In the genomic region with DNA sequence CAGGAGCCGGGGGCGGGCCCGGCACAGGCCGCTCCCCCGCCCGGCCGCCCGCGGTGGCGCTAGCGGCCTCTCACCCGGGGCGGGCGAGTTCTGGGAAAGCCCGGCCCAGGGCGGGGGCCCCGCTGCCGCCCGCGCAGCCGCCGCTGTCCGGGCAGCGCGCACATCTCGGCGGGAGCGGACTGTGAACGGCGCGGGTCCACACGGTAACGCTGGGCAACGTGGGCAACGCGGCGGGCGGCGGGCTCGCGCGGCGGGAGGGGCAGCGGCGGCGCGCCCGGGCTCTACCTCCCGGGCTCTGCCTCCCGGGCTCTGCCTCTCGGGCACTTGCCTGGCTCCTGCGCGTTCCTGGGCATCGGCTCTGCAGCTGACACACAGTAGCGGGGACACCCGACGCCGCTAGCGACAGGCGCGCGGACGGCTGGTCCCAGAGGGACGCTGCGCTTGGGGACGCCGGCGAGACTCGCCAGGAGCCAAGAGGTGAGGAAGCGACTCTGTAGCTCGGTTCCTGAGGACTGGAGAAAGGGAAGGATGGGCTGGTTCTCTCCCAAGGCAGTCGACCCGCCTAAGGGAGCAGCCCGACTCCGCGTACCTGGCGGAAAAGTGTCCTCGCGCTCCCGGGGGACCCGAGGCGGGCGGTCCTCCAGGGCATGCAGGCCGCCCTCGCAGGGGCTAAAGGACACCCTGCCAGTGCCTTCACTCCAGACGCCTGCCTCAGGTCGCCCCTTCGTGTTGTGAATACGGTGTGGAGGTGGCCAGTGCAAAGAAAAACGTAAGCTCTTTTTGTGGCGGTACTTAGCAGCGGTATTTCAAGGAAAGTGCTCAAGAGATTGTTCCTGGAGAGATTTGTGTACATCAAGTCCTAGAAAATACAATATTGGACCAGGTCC, we compare ENCODE assay signal across 8 cellular contexts. TPM values are rescaled to one million over a fixed set of nuclear protein-coding genes. Genes with fewer than 3 reads are reported as not detected.
DNase-seq lines count a peak whose midpoint lies in the region; ATAC-seq and TF ChIP-seq lines count a peak whose summit lies in the region.

TSS of gene PLCE1 (plus strand) at position 150 of the 887 bp plus-strand sequence. CDS start 37,116 bp downstream, outside the sequence.

- H3K36me3 ChIP-seq in endodermal cell (ENCODE audit: control insufficient read depth, insufficient read depth, low read length) (peaks cover 8% of the 10 kb centered on the region), thymus (ENCODE audit: control insufficient read depth, insufficient read depth) (no peaks in the 10 kb centered on the region)

- no peaks in the 10 kb centered on the region for H3K36me3 Mint-ChIP-seq in HFFc6 (ENCODE audit: low read depth)
- peaks cover 5% of the 10 kb centered on the region for H3K36me3 Mint-ChIP-seq in endodermal cell (ENCODE audit: low read depth)

- TF ChIP-seq CTCF in HFFc6 (IDR thresholded peaks at IDR 0.05) (no peak), endodermal cell (conservative IDR thresholded peaks at IDR 0.05) (no peak)

- no peak for ATAC-seq in HG02763 (IDR thresholded peaks at IDR 0.05; ENCODE audit: unreplicated experiment)
- ATAC-seq in HG02610 (IDR thresholded peaks at IDR 0.05; ENCODE audit: unreplicated experiment), result no peak

- H3K4me3 Mint-ChIP-seq in HFFc6 (peak within 1 kb of the TSS; percentile 72), endodermal cell (peak within 1 kb of the TSS; percentile 65)

- H3K4me1 ChIP-seq in endodermal cell (ENCODE audit: control insufficient read depth, insufficient read depth, low read length), result peaks cover 6% of the 10 kb centered on the region
- no peaks in the 10 kb centered on the region for H3K4me1 ChIP-seq in thymus (ENCODE audit: control insufficient read depth, insufficient read depth, low read length)

- H3K9me3 Mint-ChIP-seq in HFFc6 (no peaks in the 10 kb centered on the region), endodermal cell (peaks cover 1% of the 10 kb centered on the region)

- DNase-seq in GM03348 (ENCODE audit: low spot score) (peak; percentile 93), HFFc6 (no peak), RKO (ENCODE audit: low spot score) (peak; percentile 31), endodermal cell (peak; percentile 83), lung microvascular endothelial cell (ENCODE audit: low read depth in 2 of 2) (peak; percentile 7 to 42)

- 1 to 2% methylated on average over 20 to 92 of the region's 92 CpGs for WGBS in endodermal cell (ENCODE audit: insufficient coverage in 1 of 2, insufficient read length in 1 of 2), 2 experiments
- WGBS in thymus, result 2% methylated on average over 92 of the region's 92 CpGs

- H3K4me1 Mint-ChIP-seq in HFFc6 (ENCODE audit: low read depth) (peaks cover 32% of the 10 kb centered on the region), endodermal cell (peaks cover 46% of the 10 kb centered on the region)

- H3K27me3 ChIP-seq in endodermal cell (ENCODE audit: control insufficient read depth, insufficient read depth, low read length, poor library complexity, severe bottlenecking) (no peaks in the 10 kb centered on the region), thymus (ENCODE audit: control insufficient read depth, insufficient read depth) (peaks cover 27% of the 10 kb centered on the region)

- H3K9ac ChIP-seq in endodermal cell (ENCODE audit: extremely low read depth, low read length, poor library complexity, severe bottlenecking), result peak within 1 kb of the TSS; percentile 36

- peaks cover 11% of the 10 kb centered on the region for H3K9me3 ChIP-seq in endodermal cell (ENCODE audit: control insufficient read depth, low read length)
- no peaks in the 10 kb centered on the region for H3K9me3 ChIP-seq in thymus (ENCODE audit: control insufficient read depth)

- H3K27me3 Mint-ChIP-seq in HFFc6 (ENCODE audit: insufficient read depth), result peaks cover 9% of the 10 kb centered on the region
- peaks cover 60% of the 10 kb centered on the region for H3K27me3 Mint-ChIP-seq in endodermal cell (ENCODE audit: insufficient read depth)

- H3K27ac Mint-ChIP-seq in HFFc6 (no peak within 1 kb of the TSS), endodermal cell (peak within 1 kb of the TSS; percentile 64)

- H3K4me3 ChIP-seq in endodermal cell (ENCODE audit: low read length) (peak within 1 kb of the TSS; percentile 85), thymus (ENCODE audit: low read length) (peak within 1 kb of the TSS; percentile 29)

- H3K27ac ChIP-seq in endodermal cell (ENCODE audit: low read depth, low read length), result no peak within 1 kb of the TSS
- no peak within 1 kb of the TSS for H3K27ac ChIP-seq in thymus (ENCODE audit: low read depth)

RNA-seq across cellular contexts. Expression of gene PLCE1, which starts in this region (rescaled TPM):
- total RNA-seq in HFFc6 (2021; fragmentation: NEBNext Ultra II Directional; extraction: Animal tissue kit (Norgen Biotek cat#: 25700)), result under 1 TPM; 0.41 to 0.74 (median 0.47) TPM
- total RNA-seq in endodermal cell (10 to 100 TPM; 13.1 to 14.3 TPM), lung microvascular endothelial cell (0.44 and 2.8 TPM in 2 replicates)
- polyA plus RNA-seq in endodermal cell (2013, experiment 1 of 2), result 4.5 TPM
- 6.2 TPM for polyA plus RNA-seq in endodermal cell (2013, experiment 2 of 2)
- polyA plus RNA-seq in thymus, result 0.71 TPM
